In genomic region chr9:130938652-130939404, GRCh38 we compare ENCODE assay signal across 7 cellular contexts. TPM values are rescaled to one million over a fixed set of nuclear protein-coding genes. Genes with fewer than 3 reads are reported as not detected.
A peak's percentile ranks its signal among the peaks of the same experiment; 100 is the strongest.
DNase-seq lines count a peak whose midpoint lies in the region; ATAC-seq and TF ChIP-seq lines count a peak whose summit lies in the region.

Gene FIBCD1 (minus strand): TSS chr9:130939247. CDS start chr9:130938607, 640 bp downstream.

- CTCF ChIA-PET in activated CD8-positive, alpha-beta T cell treated with anti-CD3 and anti-CD28 coated beads, Interleukin-2, amount 10 ng/mL, durations not matched to agents 7 days and 5 days (lab: Charles Lee) = interaction anchor here (0.9 kb wide), 1 partner anchor 237 kb away, joined by 4 read pairs; no protein-coding TSS in a partner anchor

- no peaks in the 10 kb centered on the region for H3K36me3 Mint-ChIP-seq in IgD-negative memory B cell
- H3K36me3 Mint-ChIP-seq in activated CD8-positive, alpha-beta T cell treated with anti-CD3 and anti-CD28 coated beads, Interleukin-2, amount 10 ng/mL, durations not matched to agents 7 days and 5 days (ENCODE audit: low read depth) = no peaks in the 10 kb centered on the region

- H3K4me3 ChIP-seq in GM06990 (replicated peaks; ENCODE audit: low read depth, low read length) (peak within 1 kb of the TSS; percentile 50), right atrium auricular region (peak within 1 kb of the TSS; percentile 35 to 54)

- peaks cover 0 to 46% of the 10 kb centered on the region in 2 donors for H3K4me1 ChIP-seq in right atrium auricular region

- peak; percentile 48 for ATAC-seq in activated CD8-positive, alpha-beta T cell treated with anti-CD3 and anti-CD28 coated beads, Interleukin-2, amount 10 ng/mL, durations not matched to agents 7 days and 5 days
- ATAC-seq in GM21515 (IDR thresholded peaks at IDR 0.05; ENCODE audit: unreplicated experiment) = no peak

- H3K27me3 Mint-ChIP-seq in IgD-negative memory B cell = peaks cover 44% of the 10 kb centered on the region
- peaks cover 45% of the 10 kb centered on the region for H3K27me3 Mint-ChIP-seq in activated CD8-positive, alpha-beta T cell treated with anti-CD3 and anti-CD28 coated beads, Interleukin-2, amount 10 ng/mL, durations not matched to agents 7 days and 5 days (ENCODE audit: low read depth)

- H3K27ac Mint-ChIP-seq in IgD-negative memory B cell = no peak within 1 kb of the TSS
- no peak within 1 kb of the TSS for H3K27ac Mint-ChIP-seq in activated CD8-positive, alpha-beta T cell treated with anti-CD3 and anti-CD28 coated beads, Interleukin-2, amount 10 ng/mL, durations not matched to agents 7 days and 5 days

- H3K27me3 ChIP-seq in GM06990 (replicated peaks; ENCODE audit: control insufficient read depth, insufficient read depth, low read length) (peaks cover 11% of the 10 kb centered on the region), right atrium auricular region (peaks cover 8 to 30% of the 10 kb centered on the region in 2 donors)

- H3K9me3 Mint-ChIP-seq in IgD-negative memory B cell = no peaks in the 10 kb centered on the region
- no peaks in the 10 kb centered on the region for H3K9me3 Mint-ChIP-seq in activated CD8-positive, alpha-beta T cell treated with anti-CD3 and anti-CD28 coated beads, Interleukin-2, amount 10 ng/mL, durations not matched to agents 7 days and 5 days (ENCODE audit: insufficient read depth)

- peak; percentile 14 for TF ChIP-seq CTCF in GM06990 (IDR thresholded peaks at IDR 0.05; ENCODE audit: insufficient read depth, low read length, poor library complexity, severe bottlenecking)
- peak; percentile 26 to 33 for TF ChIP-seq CTCF in right atrium auricular region (IDR thresholded peaks at IDR 0.05)

- peaks cover 0 to 10% (median 9%) of the 10 kb centered on the region in 3 donors for H3K4me1 Mint-ChIP-seq in IgD-negative memory B cell
- peaks cover 12% of the 10 kb centered on the region for H3K4me1 Mint-ChIP-seq in activated CD8-positive, alpha-beta T cell treated with anti-CD3 and anti-CD28 coated beads, Interleukin-2, amount 10 ng/mL, durations not matched to agents 7 days and 5 days (ENCODE audit: low read depth)

- peak; percentile 72 for DNase-seq in GM06990 (ENCODE audit: extremely low read depth, insufficient read length)
- peak; percentile 44 for DNase-seq in activated CD8-positive, alpha-beta T cell treated with anti-CD3 and anti-CD28 coated beads, Interleukin-2, amount 10 ng/mL, durations not matched to agents 7 days and 5 days
- DNase-seq in right atrium auricular region (ENCODE audit: low spot score) = no peak
- peak; percentile 13 to 30 for DNase-seq in stimulated activated CD8-positive, alpha-beta memory T cell treated with anti-CD3 and anti-CD28 coated beads, Interleukin-2, amount 100 ng/mL, for 48 hours (ENCODE audit: low read depth in 2 of 2)
- no peak for DNase-seq in A172 (ENCODE audit: low spot score)

- peak within 1 kb of the TSS in 3 of 4 donors; percentile 65 to 91 (median 75) for H3K4me3 Mint-ChIP-seq in IgD-negative memory B cell
- peak within 1 kb of the TSS; percentile 67 for H3K4me3 Mint-ChIP-seq in activated CD8-positive, alpha-beta T cell treated with anti-CD3 and anti-CD28 coated beads, Interleukin-2, amount 10 ng/mL, durations not matched to agents 7 days and 5 days

- no peaks in the 10 kb centered on the region for H3K9me3 ChIP-seq in right atrium auricular region

- no peaks in the 10 kb centered on the region for H3K36me3 ChIP-seq in GM06990 (ENCODE audit: control insufficient read depth, insufficient read depth, low read length)
- H3K36me3 ChIP-seq in right atrium auricular region = no peaks in the 10 kb centered on the region

- H3K27ac ChIP-seq in right atrium auricular region = no peak within 1 kb of the TSS

- POLR2A ChIA-PET in activated CD8-positive, alpha-beta T cell treated with anti-CD3 and anti-CD28 coated beads, Interleukin-2, amount 10 ng/mL, durations not matched to agents 7 days and 5 days (lab: Charles Lee) = no interaction called here

RNA-seq across cellular contexts. Expression of gene FIBCD1, which starts in this region (rescaled TPM):
- not detected for polyA plus RNA-seq in IgD-negative memory B cell
- total RNA-seq in activated CD8-positive, alpha-beta T cell treated with anti-CD3 and anti-CD28 coated beads, Interleukin-2, amount 10 ng/mL, durations not matched to agents 7 days and 5 days = not detected
- 1 to 10 TPM in 1 of 2 donors, under 1 TPM in 1; 0.20 to 4.6 TPM for total RNA-seq in right atrium auricular region
- total RNA-seq in A172 (2014; rRNA removed; shearing (Covaris generic)) = 1.6 and 2.6 TPM in 2 replicates

Comparison
In these comparisons a context has a peak if more than half of its experiments do, and no peak if none do; other contexts are left out.
1. Peak in DNase-seq and ATAC-seq in activated CD8-positive, alpha-beta T cell treated with anti-CD3 and anti-CD28 coated beads, Interleukin-2, amount 10 ng/mL, durations not matched to agents 7 days and 5 days; RNA of the gene not detected or under 1 TPM.
2. DNase-seq: peak in GM06990 (single experiment) and stimulated activated CD8-positive, alpha-beta memory T cell treated with anti-CD3 and anti-CD28 coated beads, Interleukin-2, amount 100 ng/mL, for 48 hours (2 of 2); none in right atrium auricular region (single experiment) and A172 (single experiment).